In the genomic region with DNA sequence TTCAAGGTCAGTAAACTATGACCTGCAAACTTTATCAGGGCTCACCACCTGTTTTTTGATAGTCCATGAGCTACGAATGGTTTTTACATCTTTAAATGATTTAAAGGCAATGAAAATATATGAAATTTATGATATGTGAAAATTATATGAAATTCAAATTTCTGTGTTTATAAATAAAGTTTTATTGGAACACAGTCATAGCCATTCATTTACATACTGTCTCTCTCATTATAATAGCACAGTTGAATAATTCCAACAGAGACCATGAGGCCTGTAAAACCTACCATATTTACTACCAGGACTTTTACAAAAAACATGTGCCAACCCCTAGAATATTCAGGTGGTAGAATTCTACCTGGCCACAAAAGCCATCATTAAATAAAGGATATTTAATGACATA, we compare ENCODE assay signal across 34 cellular contexts.
"Had no signal": no experiment of that assay in that cellular context is flagged by ENCODE, and none has a peak within 500 bp of the region (broad histone marks: within the 10 kb centered on the region; RNA-seq: fewer than 3 reads in every experiment).

No MANE protein-coding gene starts in this region.

- H3K9me3 Mint-ChIP-seq: T-cell had no signal

- H3K9me3 ChIP-seq: MG63, SJCRH30 had no signal

- H3K27me3 ChIP-seq: MG63, SJCRH30 had no signal

- H2AFZ ChIP-seq: PC-9 had no signal

- H3K27ac ChIP-seq: PC-9, RWPE1, SJCRH30, SK-N-MC had no signal

- ATAC-seq: Panc1, Right ventricle myocardium inferior, SK-N-SH treated with all-trans-retinoic acid at 6 μM for 48 hours, T-cell had no signal

- DNase-seq: Kasumi-1, MG63, NCI-H1048, NCI-H1092 treated with DMSO at 0.1 percent for 48 hours, NCI-H1105 treated with DMSO at 0.1 percent for 48 hours, NCI-H1417, NCI-H1436, NCI-H146, NCI-H1694, NCI-H187, NCI-H1930, NCI-H2029 treated with DMSO at 0.1 percent for 48 hours, NCI-H2081 treated with DMSO at 0.1 percent for 48 hours, NCI-H2107, NCI-H2171, NCI-H226, NCI-H446 treated with DMSO at 0.1 percent for 48 hours, NCI-H510A, NCI-H524, NCI-H526, NCI-H69, NCI-H748 treated with DMSO at 0.1 percent for 48 hours, NCI-H82, PC-9, SHP77, SIG-M5, SJCRH30, T-cell had no signal

- H3K4me3 Mint-ChIP-seq: T-cell had no signal

- H3K4me3 ChIP-seq: MG63, PC-9, SJCRH30, SK-N-MC had no signal

- H3K4me1 ChIP-seq: SJCRH30 had no signal

- FAIRE-seq: RCC 7860 had no signal

- H3K4me2 ChIP-seq: PC-9 had no signal

- H3K27me3 Mint-ChIP-seq: T-cell had no signal
